19 cellular contexts compared by ENCODE assay signal in the genomic region with DNA sequence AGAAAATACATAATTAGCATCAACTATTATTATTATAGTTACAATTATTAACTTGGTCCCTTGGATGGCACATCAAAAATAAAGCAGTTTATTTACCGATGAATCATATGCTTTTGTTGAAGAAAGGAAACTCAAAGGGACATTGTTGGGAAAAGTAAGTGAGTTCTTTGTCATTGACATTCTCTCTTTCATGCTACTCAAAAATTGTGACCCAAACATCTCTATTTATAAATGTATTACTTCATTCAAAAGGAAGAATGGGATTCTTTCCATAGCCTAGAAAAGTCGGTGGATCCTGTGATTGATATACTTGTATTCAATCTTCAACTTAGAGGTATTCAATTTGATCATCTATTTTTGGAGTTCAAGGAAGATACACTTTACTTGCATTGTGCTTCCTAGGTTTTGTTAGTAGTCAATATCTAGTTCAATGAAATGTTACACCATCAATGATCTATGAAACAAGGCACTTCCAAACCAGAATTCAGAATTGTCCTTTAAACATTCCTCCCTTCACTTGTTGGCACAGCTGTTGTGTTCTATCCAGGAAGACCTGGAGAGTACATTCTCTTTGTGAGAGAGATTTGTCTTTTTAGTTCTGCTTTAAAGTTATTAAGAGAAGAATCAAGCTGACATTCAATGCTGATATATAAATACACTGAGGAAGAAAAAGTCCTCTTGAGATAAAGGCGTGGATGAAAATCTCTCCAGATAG.
DNase-seq lines count a peak whose midpoint lies in the region; ATAC-seq, FAIRE-seq and TF ChIP-seq lines count a peak whose summit lies in the region.
"Had no signal": no experiment of that assay in that cellular context is flagged by ENCODE, and none has a peak within 500 bp of the region (broad histone marks: within the 10 kb centered on the region; RNA-seq: fewer than 3 reads in every experiment).

No MANE protein-coding gene starts in this region.

- POLR2A ChIA-PET in A549 (lab: Yijun Ruan, JAX) = no interaction called here

- no peak for TF ChIP-seq RAD21 in A549 (conservative IDR thresholded peaks at IDR 0.05 in 1 of 2, IDR thresholded peaks at IDR 0.05 in 1 of 2)

- no peaks in the 10 kb centered on the region for H3K9me3 ChIP-seq in A549
- H3K9me3 ChIP-seq in effector memory CD4-positive, alpha-beta T cell (ENCODE audit: control insufficient read depth, low read length) = no peaks in the 10 kb centered on the region
- no peaks in the 10 kb centered on the region for H3K9me3 ChIP-seq in hepatocyte (ENCODE audit: low read depth)
- H3K9me3 ChIP-seq: BLaER1 had no signal

- H3K9me2 ChIP-seq in hepatocyte (replicated peaks; ENCODE audit: insufficient read depth) = no peaks in the 10 kb centered on the region

- no peak overlapping the region for H2AFZ ChIP-seq in hepatocyte

- H3K4me2 ChIP-seq in A549 = no peak overlapping the region
- H3K4me2 ChIP-seq in hepatocyte = no peak overlapping the region
- H3K4me2 ChIP-seq: BLaER1 had no signal

- WGBS in A549 (ENCODE audit: missing lambda C conversion rate) = 55% methylated on average over 3 of the region's 3 CpGs
- WGBS in hepatocyte (ENCODE audit: low lambda C conversion rate, missing lambda C conversion rate) = 92% methylated on average over 3 of the region's 3 CpGs

- TF ChIP-seq CTCF in A549 (IDR thresholded peaks at IDR 0.05) = no peak
- no peak for TF ChIP-seq CTCF in hepatocyte (IDR thresholded peaks at IDR 0.05; ENCODE audit: poor library complexity)

- no peaks in the 10 kb centered on the region for H3K4me1 ChIP-seq in A549
- no peaks in the 10 kb centered on the region for H3K4me1 ChIP-seq in effector memory CD4-positive, alpha-beta T cell (ENCODE audit: control insufficient read depth, insufficient read depth, low read length, poor library complexity, severe bottlenecking)
- no peaks in the 10 kb centered on the region for H3K4me1 ChIP-seq in hepatocyte (ENCODE audit: insufficient read depth)
- H3K4me1 ChIP-seq: BLaER1 had no signal

- H3K27ac ChIP-seq in A549 = no peak overlapping the region
- H3K27ac ChIP-seq in effector memory CD4-positive, alpha-beta T cell (ENCODE audit: insufficient read depth, low read length, poor library complexity, severe bottlenecking) = no peak overlapping the region
- no peak overlapping the region for H3K27ac ChIP-seq in hepatocyte
- H3K27ac ChIP-seq: 22Rv1, BLaER1 had no signal

- H3K79me2 ChIP-seq in hepatocyte = no peaks in the 10 kb centered on the region

- H3K36me3 ChIP-seq in effector memory CD4-positive, alpha-beta T cell (ENCODE audit: control insufficient read depth, insufficient read depth, low read length) = no peaks in the 10 kb centered on the region
- no peaks in the 10 kb centered on the region for H3K36me3 ChIP-seq in hepatocyte (replicated peaks; ENCODE audit: insufficient read depth, low read depth)
- H3K36me3 ChIP-seq: BLaER1 had no signal

- TF ChIP-seq EP300 in A549 (IDR thresholded peaks at IDR 0.05) = no peak

- no peak for TF ChIP-seq POLR2A in A549 (IDR thresholded peaks at IDR 0.05; ENCODE audit: low read length)

- DNase-seq in A549 (ENCODE audit: low read depth in 1 of 2, low spot score in 1 of 2) (no peak), SK-MEL-5 (ENCODE audit: low read depth, low spot score) (peak; percentile 58), myocyte (ENCODE audit: low read depth) (peak; percentile 52), urothelium cell line (ENCODE audit: low spot score) (no peak), hepatocyte (ENCODE audit: low spot score) (no peak)
- DNase-seq in effector memory CD4-positive, alpha-beta T cell = no peak
- DNase-seq: Calu3; CD4-positive, alpha-beta memory T cell; DMS79 treated with DMSO at 0.1 percent for 48 hours; GF-D8; GOT3; H7; HFFc6; IMR-90 had no signal

- in situ Hi-C loops in SK-MEL-5 (cut with HindIII; ENCODE audit: low pct_unique_long_range_greater_than_20kb, low sequenced_read_pairs) = no loop called here

- no peaks in the 10 kb centered on the region for H3K27me3 ChIP-seq in effector memory CD4-positive, alpha-beta T cell (replicated peaks; ENCODE audit: control insufficient read depth, insufficient read depth, low read length, poor library complexity, severe bottlenecking)
- H3K27me3 ChIP-seq in hepatocyte = no peaks in the 10 kb centered on the region
- H3K27me3 ChIP-seq: BLaER1 had no signal

- H3K4me3 ChIP-seq in A549 (no peak overlapping the region), hepatocyte (no peak overlapping the region)
- no peak overlapping the region for H3K4me3 ChIP-seq in effector memory CD4-positive, alpha-beta T cell (ENCODE audit: insufficient read depth, low read depth, low read length, poor library complexity, severe bottlenecking)
- H3K4me3 ChIP-seq: BLaER1 had no signal

- CTCF ChIA-PET in A549 (lab: Yijun Ruan, JAX) = no interaction called here

- ATAC-seq in A549 = no peak
- ATAC-seq in HG03520 (IDR thresholded peaks at IDR 0.05; ENCODE audit: unreplicated experiment) = no peak
- ATAC-seq: HCT116 had no signal

- FAIRE-seq in A549 (lab: Jason Lieb, UNC) = peak; percentile 7
- FAIRE-seq in urothelium cell line (lab: Jason Lieb, UNC) = peak; percentile 32
- FAIRE-seq: HTR-8/SVneo had no signal

- H4K20me1 ChIP-seq in hepatocyte (ENCODE audit: insufficient read depth, poor library complexity, severe bottlenecking) = no peaks in the 10 kb centered on the region
- H4K20me1 ChIP-seq: BLaER1 had no signal

TF ChIP-seq in A549, 52 proteins besides CTCF, POLR2A, EP300 and RAD21:
- TF ChIP-seq, protein P1, sequence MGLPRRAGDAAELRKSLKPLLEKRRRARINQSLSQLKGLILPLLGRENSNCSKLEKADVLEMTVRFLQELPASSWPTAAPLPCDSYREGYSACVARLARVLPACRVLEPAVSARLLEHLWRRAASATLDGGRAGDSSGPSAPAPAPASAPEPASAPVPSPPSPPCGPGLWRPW (IDR thresholded peaks at IDR 0.05) = no peak
- TF ChIP-seq EHMT2 (IDR thresholded peaks at IDR 0.05; ENCODE audit: low read depth) (no peak), RNF2 (IDR thresholded peaks at IDR 0.05; ENCODE audit: borderline replicate concordance, low read depth) (no peak), EHF (CRISPR knock-in tag; IDR thresholded peaks at IDR 0.05) (no peak), KDM5A (IDR thresholded peaks at IDR 0.05) (no peak), SMC3 (IDR thresholded peaks at IDR 0.05) (no peak), ZNF302 (CRISPR knock-in tag; IDR thresholded peaks at IDR 0.05) (no peak), CHD4 (IDR thresholded peaks at IDR 0.05; ENCODE audit: borderline replicate concordance) (no peak), KDM1A (IDR thresholded peaks at IDR 0.05; ENCODE audit: low read depth) (no peak), ESRRA (IDR thresholded peaks at IDR 0.05; ENCODE audit: borderline replicate concordance, low read length) (no peak), FOXS1 (CRISPR knock-in tag; IDR thresholded peaks at IDR 0.05) (no peak), TP53 (CRISPR knock-in tag; IDR thresholded peaks at IDR 0.05) (no peak), ZSCAN20 (CRISPR knock-in tag; IDR thresholded peaks at IDR 0.05) (no peak), CBX8 (IDR thresholded peaks at IDR 0.05) (no peak), RARB (CRISPR knock-in tag; IDR thresholded peaks at IDR 0.05) (no peak)
- TF ChIP-seq, protein P2, sequence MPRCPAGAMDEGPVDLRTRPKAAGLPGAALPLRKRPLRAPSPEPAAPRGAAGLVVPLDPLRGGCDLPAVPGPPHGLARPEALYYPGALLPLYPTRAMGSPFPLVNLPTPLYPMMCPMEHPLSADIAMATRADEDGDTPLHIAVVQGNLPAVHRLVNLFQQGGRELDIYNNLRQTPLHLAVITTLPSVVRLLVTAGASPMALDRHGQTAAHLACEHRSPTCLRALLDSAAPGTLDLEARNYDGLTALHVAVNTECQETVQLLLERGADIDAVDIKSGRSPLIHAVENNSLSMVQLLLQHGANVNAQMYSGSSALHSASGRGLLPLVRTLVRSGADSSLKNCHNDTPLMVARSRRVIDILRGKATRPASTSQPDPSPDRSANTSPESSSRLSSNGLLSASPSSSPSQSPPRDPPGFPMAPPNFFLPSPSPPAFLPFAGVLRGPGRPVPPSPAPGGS (IDR thresholded peaks at IDR 0.05) = no peak

Comparison
In these comparisons a context has a peak if more than half of its experiments do, and no peak if none do; other contexts are left out.
1. DNase-seq: peak in SK-MEL-5 (single experiment) and myocyte (single experiment); none in A549 (0 of 2), urothelium cell line (single experiment), effector memory CD4-positive, alpha-beta T cell (0 of 3) and hepatocyte (single experiment).